In genomic region chr12:31745242-31745641, GRCh38 we compare ENCODE assay signal across 24 cellular contexts. TPM values are rescaled to one million over a fixed set of nuclear protein-coding genes. Genes with fewer than 3 reads are reported as not detected.
DNase-seq lines count a peak whose midpoint lies in the region; ATAC-seq and TF ChIP-seq lines count a peak whose summit lies in the region.
"Had no signal": no experiment of that assay in that cellular context is flagged by ENCODE, and none has a peak within 500 bp of the region (broad histone marks: within the 10 kb centered on the region; RNA-seq: fewer than 3 reads in every experiment).

No MANE protein-coding gene starts in this region.

- ATAC-seq in stimulated activated memory B cell treated with anti-CD40 and anti-IgM and Interleukin-4, amounts not matched to agents 10 μg/mL and 1 μg/mL and 100 μg/mL, for 72 hours = no peak
- ATAC-seq in activated CD8-positive, alpha-beta T cell treated with anti-CD3 and anti-CD28 coated beads, Interleukin-2, amount 10 ng/mL, durations not matched to agents 7 days and 5 days = no peak
- ATAC-seq in HG02938 (IDR thresholded peaks at IDR 0.05; ENCODE audit: unreplicated experiment) = no peak
- ATAC-seq: sciatic nerve, upper lobe of right lung had no signal

- H3K27ac ChIP-seq in OCI-LY3 (ENCODE audit: low read length) = peak overlapping the region; percentile 97
- H3K27ac ChIP-seq: prostate gland had no signal

- H3K4me3 Mint-ChIP-seq in dendritic cell treated with granulocyte-macrophage colony-stimulating factor and Interleukin-4, amounts not matched to agents 40 ng/mL and 50 ng/mL, for 4 days = no peak overlapping the region
- no peak overlapping the region for H3K4me3 Mint-ChIP-seq in stimulated activated memory B cell treated with anti-CD40 and anti-IgM and Interleukin-4, amounts not matched to agents 10 μg/mL and 1 μg/mL and 100 μg/mL, for 72 hours
- no peak overlapping the region for H3K4me3 Mint-ChIP-seq in activated CD8-positive, alpha-beta T cell treated with anti-CD3 and anti-CD28 coated beads, Interleukin-2, amount 10 ng/mL, durations not matched to agents 7 days and 5 days
- H3K4me3 Mint-ChIP-seq: activated CD4-positive, alpha-beta T cell treated with anti-CD3 and anti-CD28 coated beads, Interleukin-2, amount 10 ng/mL, durations not matched to agents 7 days and 5 days; CD4-positive, alpha-beta T cell had no signal

- CTCF ChIA-PET in activated CD8-positive, alpha-beta T cell treated with anti-CD3 and anti-CD28 coated beads, Interleukin-2, amount 10 ng/mL, durations not matched to agents 7 days and 5 days (lab: Charles Lee) = no interaction called here

- no peaks in the 10 kb centered on the region for H3K27me3 ChIP-seq in OCI-LY3 (ENCODE audit: low read depth, low read length)
- H3K27me3 ChIP-seq: upper lobe of right lung had no signal

- no peaks in the 10 kb centered on the region for H3K36me3 ChIP-seq in OCI-LY3 (replicated peaks; ENCODE audit: low read depth, low read length)
- H3K36me3 ChIP-seq: prostate gland, upper lobe of right lung had no signal

- DNase-seq in DMS53 (lab: John Stamatoyannopoulos, UW) (peak; percentile 32), DMS53 treated with DMSO at 0.1 percent for 48 hours (lab: John Stamatoyannopoulos, UW; ENCODE audit: unreplicated experiment) (no peak), GM13976 (ENCODE audit: low spot score) (no peak)
- DNase-seq in activated CD8-positive, alpha-beta T cell treated with anti-CD3 and anti-CD28 coated beads, Interleukin-2, amount 10 ng/mL, durations not matched to agents 7 days and 5 days = no peak
- DNase-seq: activated CD4-positive, alpha-beta T cell treated with anti-CD3 and anti-CD28 coated beads, Interleukin-2, amount 10 ng/mL, durations not matched to agents 7 days and 5 days; activated gamma-delta T cell; activated T-cell treated with anti-CD3 and anti-CD28 coated beads, Interleukin-2, amount 50 U/mL, for 1 hour; caudate nucleus; CD4-positive, alpha-beta T cell; effector memory CD4-positive, alpha-beta T cell; NCI-H146; occipital lobe; stimulated activated CD4-positive, alpha-beta T cell treated with anti-CD3 and anti-CD28 coated beads, Interleukin-12 subunit alpha, Interleukin-12 subunit beta, amount 100 ng/mL, for 4 hours; stimulated activated CD4-positive, alpha-beta T cell treated with anti-CD3 and anti-CD28 coated beads, Interleukin-2, amount 100 ng/mL, for 48 hours; substantia nigra; T-helper 9 cell; upper lobe of right lung had no signal

- in situ Hi-C loops in GM13976 (cut with MboI; ENCODE audit: low sequenced_read_pairs, unreplicated experiment) = no loop called here

- H3K9ac ChIP-seq in OCI-LY3 (ENCODE audit: low read length) = peak overlapping the region; percentile 15; the same call in 1 of the 2 replicates

- no peaks in the 10 kb centered on the region for H3K27me3 Mint-ChIP-seq in dendritic cell treated with granulocyte-macrophage colony-stimulating factor and Interleukin-4, amounts not matched to agents 40 ng/mL and 50 ng/mL, for 4 days
- no peaks in the 10 kb centered on the region for H3K27me3 Mint-ChIP-seq in stimulated activated memory B cell treated with anti-CD40 and anti-IgM and Interleukin-4, amounts not matched to agents 10 μg/mL and 1 μg/mL and 100 μg/mL, for 72 hours
- no peaks in the 10 kb centered on the region for H3K27me3 Mint-ChIP-seq in activated CD8-positive, alpha-beta T cell treated with anti-CD3 and anti-CD28 coated beads, Interleukin-2, amount 10 ng/mL, durations not matched to agents 7 days and 5 days (ENCODE audit: low read depth)
- H3K27me3 Mint-ChIP-seq: activated CD4-positive, alpha-beta T cell treated with anti-CD3 and anti-CD28 coated beads, Interleukin-2, amount 10 ng/mL, durations not matched to agents 7 days and 5 days; CD4-positive, alpha-beta T cell had no signal

- H3K4me2 ChIP-seq in OCI-LY3 (ENCODE audit: low read length) = peak overlapping the region; percentile 20

- POLR2A ChIA-PET in activated CD8-positive, alpha-beta T cell treated with anti-CD3 and anti-CD28 coated beads, Interleukin-2, amount 10 ng/mL, durations not matched to agents 7 days and 5 days (lab: Charles Lee) = interaction anchor here (1.1 kb wide), 1 partner anchor 16 kb away, joined by 3 read pairs; the partner anchor contains the start of gene AMN1

- peaks cover 4% of the 10 kb centered on the region for H3K36me3 Mint-ChIP-seq in dendritic cell treated with granulocyte-macrophage colony-stimulating factor and Interleukin-4, amounts not matched to agents 40 ng/mL and 50 ng/mL, for 4 days (ENCODE audit: low read depth)
- no peaks in the 10 kb centered on the region for H3K36me3 Mint-ChIP-seq in stimulated activated memory B cell treated with anti-CD40 and anti-IgM and Interleukin-4, amounts not matched to agents 10 μg/mL and 1 μg/mL and 100 μg/mL, for 72 hours
- peaks cover 18% of the 10 kb centered on the region for H3K36me3 Mint-ChIP-seq in activated CD8-positive, alpha-beta T cell treated with anti-CD3 and anti-CD28 coated beads, Interleukin-2, amount 10 ng/mL, durations not matched to agents 7 days and 5 days (ENCODE audit: low read depth)

- no peak for TF ChIP-seq CTCF in OCI-LY3 (IDR thresholded peaks at IDR 0.05; ENCODE audit: low read depth, low read length)
- no peak for TF ChIP-seq CTCF in GM13976 (IDR thresholded peaks at IDR 0.05; ENCODE audit: borderline replicate concordance, control extremely low read depth, extremely low read depth, insufficient read depth, missing control alignments)

- no peak overlapping the region for H3K4me3 ChIP-seq in OCI-LY3 (ENCODE audit: low read length)
- H3K4me3 ChIP-seq: coronary artery, prostate gland, upper lobe of right lung had no signal

- peaks cover 75% of the 10 kb centered on the region for H3K4me1 Mint-ChIP-seq in dendritic cell treated with granulocyte-macrophage colony-stimulating factor and Interleukin-4, amounts not matched to agents 40 ng/mL and 50 ng/mL, for 4 days (ENCODE audit: low read depth)
- H3K4me1 Mint-ChIP-seq in stimulated activated memory B cell treated with anti-CD40 and anti-IgM and Interleukin-4, amounts not matched to agents 10 μg/mL and 1 μg/mL and 100 μg/mL, for 72 hours = peaks cover 77% of the 10 kb centered on the region
- H3K4me1 Mint-ChIP-seq in activated CD8-positive, alpha-beta T cell treated with anti-CD3 and anti-CD28 coated beads, Interleukin-2, amount 10 ng/mL, durations not matched to agents 7 days and 5 days (ENCODE audit: low read depth) = peaks cover 36% of the 10 kb centered on the region

- no peaks in the 10 kb centered on the region for H3K79me2 ChIP-seq in OCI-LY3 (ENCODE audit: low read length)

- H3K9me3 ChIP-seq in OCI-LY3 (ENCODE audit: insufficient read depth, low read length) = no peaks in the 10 kb centered on the region
- H3K9me3 ChIP-seq: prostate gland, upper lobe of right lung had no signal

- no peaks in the 10 kb centered on the region for H3K9me3 Mint-ChIP-seq in dendritic cell treated with granulocyte-macrophage colony-stimulating factor and Interleukin-4, amounts not matched to agents 40 ng/mL and 50 ng/mL, for 4 days
- H3K9me3 Mint-ChIP-seq in stimulated activated memory B cell treated with anti-CD40 and anti-IgM and Interleukin-4, amounts not matched to agents 10 μg/mL and 1 μg/mL and 100 μg/mL, for 72 hours = no peaks in the 10 kb centered on the region
- peaks cover 7% of the 10 kb centered on the region for H3K9me3 Mint-ChIP-seq in activated CD8-positive, alpha-beta T cell treated with anti-CD3 and anti-CD28 coated beads, Interleukin-2, amount 10 ng/mL, durations not matched to agents 7 days and 5 days (ENCODE audit: insufficient read depth)

- H4K20me1 ChIP-seq in OCI-LY3 (ENCODE audit: insufficient read depth, low read length) = no peaks in the 10 kb centered on the region

- intact Hi-C loops in dendritic cell treated with granulocyte-macrophage colony-stimulating factor and Interleukin-4, amounts not matched to agents 40 ng/mL and 50 ng/mL, for 4 days (cut with micrococcal nuclease) = no loop called here

- peaks cover 68% of the 10 kb centered on the region for H3K4me1 ChIP-seq in OCI-LY3 (ENCODE audit: low read length)
- H3K4me1 ChIP-seq: prostate gland had no signal

- H2AFZ ChIP-seq in OCI-LY3 (ENCODE audit: low read depth, low read length) = peak overlapping the region; percentile 51; the same call in 1 of the 2 replicates

- peak overlapping the region; percentile 84 for H3K27ac Mint-ChIP-seq in dendritic cell treated with granulocyte-macrophage colony-stimulating factor and Interleukin-4, amounts not matched to agents 40 ng/mL and 50 ng/mL, for 4 days
- peak overlapping the region; percentile 88 for H3K27ac Mint-ChIP-seq in stimulated activated memory B cell treated with anti-CD40 and anti-IgM and Interleukin-4, amounts not matched to agents 10 μg/mL and 1 μg/mL and 100 μg/mL, for 72 hours
- H3K27ac Mint-ChIP-seq in activated CD8-positive, alpha-beta T cell treated with anti-CD3 and anti-CD28 coated beads, Interleukin-2, amount 10 ng/mL, durations not matched to agents 7 days and 5 days = no peak overlapping the region
- H3K27ac Mint-ChIP-seq: activated CD4-positive, alpha-beta T cell treated with anti-CD3 and anti-CD28 coated beads, Interleukin-2, amount 10 ng/mL, durations not matched to agents 7 days and 5 days; CD4-positive, alpha-beta T cell had no signal

RNA-seq across cellular contexts. Expression of gene AMN1, which starts 16.4 kb away (rescaled TPM):
- total RNA-seq in activated CD8-positive, alpha-beta T cell treated with anti-CD3 and anti-CD28 coated beads, Interleukin-2, amount 10 ng/mL, durations not matched to agents 7 days and 5 days = 1 to 10 TPM; 3.4 to 3.5 TPM
